Comparison of ENCODE assay signal across 19 cellular contexts in the genomic region with DNA sequence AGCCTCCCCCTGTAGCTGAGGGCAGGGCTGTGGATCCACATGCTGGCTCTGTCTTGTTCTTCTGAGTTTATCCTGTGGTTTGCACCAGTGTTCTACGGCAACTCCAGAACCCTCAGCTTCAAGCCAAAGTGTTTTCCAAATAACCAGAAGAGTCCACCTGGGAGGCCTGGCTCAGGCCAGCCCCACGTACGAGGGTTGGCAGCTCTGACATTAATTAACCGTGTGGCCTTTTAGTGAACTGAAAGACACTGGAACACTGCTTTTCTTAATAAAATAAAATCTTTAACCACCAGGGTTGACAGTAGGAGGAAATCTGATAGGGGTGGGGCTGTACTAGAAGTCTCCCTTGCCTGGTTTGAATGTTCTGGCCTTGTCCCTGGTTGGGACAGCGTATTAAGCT.
DNase-seq lines count a peak whose midpoint lies in the region; ATAC-seq, FAIRE-seq and TF ChIP-seq lines count a peak whose summit lies in the region.
"Had no signal": no experiment of that assay in that cellular context is flagged by ENCODE, and none has a peak within 500 bp of the region (broad histone marks: within the 10 kb centered on the region; RNA-seq: fewer than 3 reads in every experiment).

No MANE protein-coding gene starts in this region.

- peak in 3 of 4 donors; percentile 21 to 45 (median 23) for ATAC-seq in pancreas
- no peak for ATAC-seq in GM21367 (IDR thresholded peaks at IDR 0.05; ENCODE audit: unreplicated experiment)
- no peak for ATAC-seq in GM18511 (IDR thresholded peaks at IDR 0.05; ENCODE audit: unreplicated experiment)
- ATAC-seq: CD8-positive, alpha-beta T cell; GM12878; HepG2 had no signal

- no peak overlapping the region for H2AFZ ChIP-seq in Karpas-422 (ENCODE audit: low read length)

- peaks cover 74% of the 10 kb centered on the region for H3K4me1 ChIP-seq in Karpas-422 (ENCODE audit: low read length)
- H3K4me1 ChIP-seq in pancreas, result peaks cover 0 to 4% (median 0%) of the 10 kb centered on the region in 3 donors

- H3K9me2 ChIP-seq in Karpas-422 (replicated peaks; ENCODE audit: insufficient read depth, low read length), result no peaks in the 10 kb centered on the region

- H3K27me3 ChIP-seq in Karpas-422 (ENCODE audit: low read length) (no peaks in the 10 kb centered on the region), pancreas (no peaks in the 10 kb centered on the region)
- H3K27me3 ChIP-seq: BLaER1 treated with 17β-estradiol and CSF1 and Interleukin-3, amounts not matched to agents 10 nM and 100 nM had no signal

- H3K27ac ChIP-seq in Karpas-422 (ENCODE audit: low read length) (peak overlapping the region; percentile 99), pancreas (peak overlapping the region in 1 of 4 donors; percentile 29)
- H3K27ac ChIP-seq: BLaER1 treated with 17β-estradiol and CSF1 and Interleukin-3, amounts not matched to agents 10 nM and 100 nM had no signal

- no peak for FAIRE-seq in pancreas (lab: Jason Lieb, UNC)
- FAIRE-seq: GM12878, GM19239, H1, HepG2 had no signal

- intact Hi-C loops in pancreas (cut with DNase I), result loop anchor here in 2 of 3 donors (10.0 kb wide), 1 partner anchor 282 kb away; no protein-coding TSS in a partner anchor

- no peak overlapping the region for H3K4me3 ChIP-seq in Karpas-422 (ENCODE audit: low read length)
- no peak overlapping the region for H3K4me3 ChIP-seq in pancreas
- H3K4me3 ChIP-seq: BLaER1 treated with 17β-estradiol and CSF1 and Interleukin-3, amounts not matched to agents 10 nM and 100 nM; GM12878 had no signal

- no peaks in the 10 kb centered on the region for H4K20me1 ChIP-seq in Karpas-422 (ENCODE audit: insufficient read depth, low read depth, low read length)
- H4K20me1 ChIP-seq: BLaER1 treated with 17β-estradiol and CSF1 and Interleukin-3, amounts not matched to agents 10 nM and 100 nM had no signal

- DNase-seq in DMS 273 treated with DMSO at 0.1 percent for 48 hours (lab: John Stamatoyannopoulos, UW), result peak; percentile 21
- DNase-seq in Karpas-422, result peak; percentile 64
- peak; percentile 43 for DNase-seq in cerebellar cortex (ENCODE audit: low spot score)
- no peak for DNase-seq in pancreas
- DNase-seq in activated CD4-positive, CD25-positive, alpha-beta regulatory T cell (lab: John Stamatoyannopoulos, UW), result no peak
- no peak for DNase-seq in GF-D8 (lab: John Stamatoyannopoulos, UW)
- DNase-seq: CD8-positive, alpha-beta T cell; COR-L47; DMS153; DMS79; H9; KBM-7 had no signal

- H3K4me2 ChIP-seq in Karpas-422 (ENCODE audit: low read depth, low read length, poor library complexity, severe bottlenecking), result peak overlapping the region; percentile 82
- H3K4me2 ChIP-seq: BLaER1 treated with 17β-estradiol and CSF1 and Interleukin-3, amounts not matched to agents 10 nM and 100 nM had no signal

- H3K79me2 ChIP-seq in Karpas-422 (ENCODE audit: low read length), result no peaks in the 10 kb centered on the region

- no peak for TF ChIP-seq CTCF in pancreas (IDR thresholded peaks at IDR 0.05)

- WGBS in pancreas, 2 donors, result 54 to 57% methylated on average over 5 of the region's 5 CpGs

- H3K9me3 ChIP-seq in Karpas-422 (ENCODE audit: low read length), result no peaks in the 10 kb centered on the region
- H3K9me3 ChIP-seq in pancreas, result no peaks in the 10 kb centered on the region

- peak overlapping the region; percentile 85 for H3K9ac ChIP-seq in Karpas-422 (ENCODE audit: low read length)
- H3K9ac ChIP-seq: BLaER1 treated with 17β-estradiol and CSF1 and Interleukin-3, amounts not matched to agents 10 nM and 100 nM had no signal

- H3K36me3 ChIP-seq in Karpas-422 (ENCODE audit: insufficient read depth, low read length), result no peaks in the 10 kb centered on the region
- no peaks in the 10 kb centered on the region for H3K36me3 ChIP-seq in pancreas
- H3K36me3 ChIP-seq: BLaER1 treated with 17β-estradiol and CSF1 and Interleukin-3, amounts not matched to agents 10 nM and 100 nM had no signal

Comparison
In these comparisons a context has a peak if more than half of its experiments do, and no peak if none do; other contexts are left out.
1. DNase-seq: peak in DMS 273 treated with DMSO at 0.1 percent for 48 hours (single experiment), Karpas-422 (single experiment) and cerebellar cortex (single experiment); none in pancreas (0 of 6), activated CD4-positive, CD25-positive, alpha-beta regulatory T cell (0 of 4) and GF-D8 (single experiment).
2. ATAC-seq: peak in pancreas (3 of 4); none in GM21367 (single experiment) and GM18511 (single experiment).